In genomic region chr6:166005846-166006592, GRCh38 we compare ENCODE assay signal across 8 cellular contexts.
DNase-seq lines count a peak whose midpoint lies in the region; ATAC-seq and TF ChIP-seq lines count a peak whose summit lies in the region.

No MANE protein-coding gene starts in this region.

- no peaks in the 10 kb centered on the region for H3K9me3 ChIP-seq in T-helper 17 cell (ENCODE audit: control insufficient read depth, low read length, poor library complexity, severe bottlenecking)

- peaks cover 82% of the 10 kb centered on the region for H3K27me3 Mint-ChIP-seq in nephron progenitor cell (ENCODE audit: low read depth, poor library complexity)
- H3K27me3 Mint-ChIP-seq in T-helper 17 cell: peaks cover 73% of the 10 kb centered on the region

- H3K36me3 Mint-ChIP-seq in nephron progenitor cell (ENCODE audit: low read depth) (no peaks in the 10 kb centered on the region), T-helper 17 cell (ENCODE audit: low read depth) (peaks cover 4% of the 10 kb centered on the region)

- peak; percentile 60 for DNase-seq in Ammon's horn (ENCODE audit: low spot score)
- peak; percentile 60 for DNase-seq in NCI-H2227 (lab: John Stamatoyannopoulos, UW; ENCODE audit: unreplicated experiment)
- peak; percentile 72 for DNase-seq in nephron progenitor cell
- DNase-seq in activated CD8-positive, alpha-beta memory T cell treated with anti-CD3 and anti-CD28 coated beads, Interleukin-2, amount 50 U/mL, for 4 hours: no peak
- DNase-seq in T-helper 17 cell: no peak

- peak; percentile 25 for ATAC-seq in esophagus mucosa
- ATAC-seq in HG03095 (IDR thresholded peaks at IDR 0.05; ENCODE audit: unreplicated experiment): no peak
- ATAC-seq in HG03460 (IDR thresholded peaks at IDR 0.05; ENCODE audit: unreplicated experiment): no peak
- ATAC-seq in T-helper 17 cell: no peak

- H3K27ac Mint-ChIP-seq in nephron progenitor cell (no peak overlapping the region), T-helper 17 cell (no peak overlapping the region)

- H3K4me1 Mint-ChIP-seq in nephron progenitor cell: peaks cover 81% of the 10 kb centered on the region
- H3K4me1 Mint-ChIP-seq in T-helper 17 cell: peaks cover 5% of the 10 kb centered on the region

- peaks cover 7% of the 10 kb centered on the region for H3K9me3 Mint-ChIP-seq in nephron progenitor cell

- H3K4me3 Mint-ChIP-seq in nephron progenitor cell: peak overlapping the region; percentile 78
- no peak overlapping the region for H3K4me3 Mint-ChIP-seq in T-helper 17 cell

- TF ChIP-seq CTCF in nephron progenitor cell (IDR thresholded peaks at IDR 0.05): no peak

Comparison
In these comparisons a context has a peak if more than half of its experiments do, and no peak if none do; other contexts are left out.
1. DNase-seq: peak in Ammon's horn (single experiment), NCI-H2227 (single experiment) and nephron progenitor cell (single experiment); none in activated CD8-positive, alpha-beta memory T cell treated with anti-CD3 and anti-CD28 coated beads, Interleukin-2, amount 50 U/mL, for 4 hours (single experiment) and T-helper 17 cell (0 of 3).